8 cellular contexts compared by ENCODE assay signal in the genomic region with DNA sequence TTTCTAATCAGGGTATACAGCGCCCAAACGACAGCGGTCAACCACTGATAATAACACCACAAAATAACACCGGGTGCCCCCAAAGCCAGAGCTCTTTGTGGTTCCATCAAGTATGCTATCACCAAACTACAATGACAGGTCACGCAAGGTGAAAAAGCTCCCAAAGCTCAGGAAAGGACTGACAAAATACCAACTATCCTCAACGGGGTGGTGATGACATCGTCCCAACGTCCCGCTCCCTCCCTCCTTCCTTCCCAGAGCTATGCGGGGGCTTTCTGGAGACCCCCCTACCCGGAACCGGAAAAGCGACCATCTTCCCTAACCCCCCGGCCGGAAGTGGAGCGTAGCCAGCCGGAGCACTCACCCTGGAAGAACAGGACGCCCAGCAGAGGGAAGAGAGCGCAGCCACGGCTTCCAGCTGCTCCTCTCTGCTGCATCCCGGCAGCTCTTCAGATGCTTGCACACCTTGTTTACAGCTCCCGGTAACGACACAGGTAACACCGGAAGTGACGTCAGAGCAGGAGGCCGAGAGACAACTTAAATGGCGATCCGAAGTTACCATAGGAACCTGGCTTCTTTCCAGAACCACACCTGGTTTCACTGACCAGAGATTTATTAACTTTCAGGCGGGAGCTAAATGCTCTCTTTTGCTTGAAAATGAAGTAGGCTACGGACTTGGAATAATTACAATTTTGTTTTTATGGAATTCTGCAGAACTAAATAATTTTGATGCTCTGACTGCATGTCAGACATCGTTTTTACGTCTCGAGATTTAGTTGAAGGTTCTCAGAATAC. TPM values are rescaled to one million over a fixed set of nuclear protein-coding genes. Genes with fewer than 3 reads are reported as not detected.
DNase-seq lines count a peak whose midpoint lies in the region; ATAC-seq and TF ChIP-seq lines count a peak whose summit lies in the region.

Gene MPZL3, minus strand, starts transcription at position 508 of the 795 bp plus-strand sequence. Its CDS starts 71 bp downstream, at position 437.

- H3K4me3 ChIP-seq in AG04450 (ENCODE audit: low read depth, low read length) (peak within 1 kb of the TSS; percentile 81), ectodermal cell (ENCODE audit: insufficient read depth, low read depth, low read length) (peak within 1 kb of the TSS; percentile 72), lower leg skin (ENCODE audit: low read depth, poor library complexity, severe bottlenecking) (peak within 1 kb of the TSS; percentile 70)

- DNase-seq in AG04450 (ENCODE audit: low read depth, low spot score) = no peak
- DNase-seq in NCI-H82 treated with DMSO at 0.1 percent for 48 hours (lab: John Stamatoyannopoulos, UW; ENCODE audit: unreplicated experiment) = peak; percentile 83
- peak; percentile 66 to 83 for DNase-seq in activated CD8-positive, alpha-beta memory T cell treated with anti-CD3 and anti-CD28 coated beads for 1 hour (ENCODE audit: extremely low read depth in 1 of 2, low read depth in 1 of 2)
- DNase-seq in lower leg skin (ENCODE audit: low spot score in 2 of 2) = peak; percentile 89 to 93
- DNase-seq in stimulated activated CD4-positive, alpha-beta T cell treated with anti-CD3 and anti-CD28 coated beads, Interleukin-4, amount 100 ng/mL, for 24 hours = peak; percentile 86

- TF ChIP-seq CTCF in AG04450 (IDR thresholded peaks at IDR 0.05; ENCODE audit: low read depth, low read length) = no peak
- TF ChIP-seq CTCF in lower leg skin (IDR thresholded peaks at IDR 0.05) = no peak

- POLR2A ChIA-PET in AG04450 (lab: Yijun Ruan, JAX) = no interaction called here

- no peaks in the 10 kb centered on the region for H3K36me3 ChIP-seq in ectodermal cell (ENCODE audit: control insufficient read depth, insufficient read depth, low read length)

- intact Hi-C loops in lower leg skin (cut with DNase I; ENCODE audit: low total_unique reads) = no loop called here

- TF ChIP-seq POLR2A in GM19099 (IDR thresholded peaks at IDR 0.05; ENCODE audit: extremely low read depth, insufficient read length, low read depth) (peak; percentile 78), lower leg skin (IDR thresholded peaks at IDR 0.05) (no peak)

- no peaks in the 10 kb centered on the region for H3K27me3 ChIP-seq in AG04450 (ENCODE audit: control insufficient read depth, insufficient read depth, low read length)
- peaks cover 70% of the 10 kb centered on the region for H3K27me3 ChIP-seq in ectodermal cell (ENCODE audit: control insufficient read depth, insufficient read depth, low read length, poor library complexity, severe bottlenecking)

- no peaks in the 10 kb centered on the region for H3K4me1 ChIP-seq in ectodermal cell (ENCODE audit: control insufficient read depth, insufficient read depth, low read length)

- peak; percentile 86 for ATAC-seq in HG03571 (IDR thresholded peaks at IDR 0.05; ENCODE audit: unreplicated experiment)

- CTCF ChIA-PET in AG04450 (lab: Charles Lee) = interaction anchor here (0.8 kb wide), 1 partner anchor 53 kb away, joined by 3 read pairs; no protein-coding TSS in a partner anchor

- H3K9me3 ChIP-seq in AG04450 (ENCODE audit: control insufficient read depth, insufficient read depth, low read length) (no peaks in the 10 kb centered on the region; the same call in 1 of the 2 replicates), ectodermal cell (ENCODE audit: control insufficient read depth, low read length) (no peaks in the 10 kb centered on the region)

- 29% methylated on average over 33 of the region's 33 CpGs for WGBS in ectodermal cell, 2 experiments
- 3 to 4% methylated on average over 33 of the region's 33 CpGs for WGBS in lower leg skin, 2 donors

- no peak within 1 kb of the TSS for H3K27ac ChIP-seq in AG04450 (ENCODE audit: low read depth, low read length)
- H3K27ac ChIP-seq in ectodermal cell (ENCODE audit: insufficient read depth, low read depth, low read length, poor library complexity, severe bottlenecking) = peak within 1 kb of the TSS; percentile 65

RNA-seq across cellular contexts. Expression of gene MPZL3, which starts in this region (rescaled TPM):
- polyA plus RNA-seq in AG04450 (2011; rRNA removed) = 0.06 and 0.07 TPM in 2 replicates
- polyA minus RNA-seq in AG04450 (2011; rRNA and poly(A)+ RNA removed) = 0.05 and 0.39 TPM in 2 replicates
- 0.70 TPM for polyA plus RNA-seq in ectodermal cell (2013, experiment 1 of 4)
- polyA plus RNA-seq in ectodermal cell (2013, experiment 2 of 4) = 0.98 TPM
- polyA plus RNA-seq in ectodermal cell (2013, experiment 3 of 4) = 0.64 TPM
- polyA plus RNA-seq in ectodermal cell (2013, experiment 4 of 4) = 0.41 TPM
- 100 to 1,000 TPM in 1 of 4 donors, 10 to 100 TPM in 3; 55.9 to 120 (median 91.2) TPM for total RNA-seq in lower leg skin
